8 cellular contexts compared by ENCODE assay signal in the genomic region with DNA sequence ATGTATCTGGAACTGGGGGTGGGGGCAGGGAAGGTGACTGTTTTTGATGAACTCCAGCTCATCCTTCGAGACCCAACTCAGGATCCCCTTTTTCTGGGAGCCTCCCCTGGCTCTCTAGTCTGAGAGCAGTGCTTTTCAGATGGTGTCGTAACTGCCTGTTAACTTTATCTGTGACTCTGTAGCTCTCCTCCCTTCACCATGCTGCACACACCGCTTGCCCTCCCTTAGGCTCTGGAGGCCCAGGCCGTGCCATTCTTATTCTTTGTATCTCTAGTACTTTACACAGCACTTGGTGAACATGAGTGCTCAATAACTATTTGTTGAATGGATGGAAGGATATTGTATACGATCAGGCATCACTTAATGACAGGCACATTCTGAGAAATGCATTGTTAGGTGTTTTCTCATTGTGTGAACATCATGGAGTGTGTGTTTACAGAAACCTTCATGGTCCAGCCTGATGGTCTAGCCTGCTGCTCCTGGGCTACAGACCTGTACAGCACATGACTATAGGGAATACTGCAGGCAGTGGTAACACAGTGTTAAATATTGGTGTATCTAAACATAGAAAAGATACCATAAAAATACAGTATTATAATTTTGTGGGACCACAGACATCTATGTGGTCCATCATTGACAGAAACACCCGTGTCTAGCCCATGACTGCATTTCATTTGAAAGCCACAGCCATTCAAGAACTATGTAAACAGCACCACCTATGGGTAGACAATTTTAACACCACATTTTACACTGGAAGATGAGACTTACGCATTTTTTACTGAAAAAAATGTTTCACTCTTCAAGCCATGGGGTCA.
DNase-seq lines count a peak whose midpoint lies in the region; ATAC-seq and TF ChIP-seq lines count a peak whose summit lies in the region.

No MANE protein-coding gene starts in this region.

- TF ChIP-seq POLR2A in suprapubic skin (IDR thresholded peaks at IDR 0.05), result no peak

- TF ChIP-seq CTCF in MCF 10A (IDR thresholded peaks at IDR 0.05; ENCODE audit: unreplicated experiment) (peak; percentile 66), suprapubic skin (IDR thresholded peaks at IDR 0.05) (peak; percentile 61 to 76)

- CTCF ChIA-PET in MCF 10A (lab: Yijun Ruan, JAX), result interaction anchor here (0.6 to 8.9 kb wide), 36 partner anchors 9 to 812 kb away, joined by 3 to 75 read pairs (median 4); a partner anchor contains a TSS

- H3K4me3 Mint-ChIP-seq in MCF 10A (ENCODE audit: unreplicated experiment), result no peak overlapping the region

- no peak for TF ChIP-seq EP300 in suprapubic skin (IDR thresholded peaks at IDR 0.05)

- H3K4me3 ChIP-seq in suprapubic skin, result no peak overlapping the region

- in situ Hi-C loops in ACHN (cut with HindIII; ENCODE audit: low pct_ligation_motif_present, low pct_unique_long_range_greater_than_20kb, low sequenced_read_pairs), result no loop called here

- no peaks in the 10 kb centered on the region for H3K4me1 Mint-ChIP-seq in MCF 10A (ENCODE audit: insufficient read depth, unreplicated experiment)

- no peak overlapping the region for H3K27ac Mint-ChIP-seq in MCF 10A (ENCODE audit: low read depth, unreplicated experiment)

- peak; percentile 69 for DNase-seq in ACHN
- DNase-seq in GDM1 (lab: John Stamatoyannopoulos, UW), result peak; percentile 31
- DNase-seq in NCI-H69 (lab: John Stamatoyannopoulos, UW), result peak; percentile 74
- DNase-seq in MCF 10A (ENCODE audit: unreplicated experiment), result peak; percentile 63
- DNase-seq in iris pigment epithelial cell (ENCODE audit: low read depth), result peak; percentile 68
- DNase-seq in suprapubic skin (ENCODE audit: low spot score in 2 of 2), result no peak

- H3K9me3 ChIP-seq in suprapubic skin, result no peaks in the 10 kb centered on the region

- peak; percentile 42 for ATAC-seq in HG03469 (IDR thresholded peaks at IDR 0.05; ENCODE audit: unreplicated experiment)
- no peak for ATAC-seq in HG02571 (IDR thresholded peaks at IDR 0.05; ENCODE audit: unreplicated experiment)

- H3K9me3 Mint-ChIP-seq in MCF 10A (ENCODE audit: unreplicated experiment), result no peaks in the 10 kb centered on the region

- H3K27ac ChIP-seq in suprapubic skin, result no peak overlapping the region

- POLR2A ChIA-PET in MCF 10A (lab: Yijun Ruan, JAX), result interaction anchor here (1.1 kb wide), 1 partner anchor 204 kb away, joined by 6 read pairs; no protein-coding TSS in a partner anchor

- no peaks in the 10 kb centered on the region for H3K27me3 Mint-ChIP-seq in MCF 10A (ENCODE audit: insufficient read depth, unreplicated experiment)

- peaks cover 5% of the 10 kb centered on the region for H3K4me1 ChIP-seq in suprapubic skin

- no TSS peak for BruUV-seq in MCF 10A (replicated peaks; lab: Mats Ljungman, UMichigan)

- H3K36me3 ChIP-seq in suprapubic skin, result no peaks in the 10 kb centered on the region

- WGBS in suprapubic skin, result 51% methylated on average over 7 of the region's 7 CpGs

- H3K36me3 Mint-ChIP-seq in MCF 10A (ENCODE audit: insufficient read depth, unreplicated experiment), result no peaks in the 10 kb centered on the region

- H3K27me3 ChIP-seq in suprapubic skin, result no peaks in the 10 kb centered on the region

- intact Hi-C loops in MCF 10A (cut with micrococcal nuclease), result loop anchor here (1.0 to 5.0 kb wide), 4 partner anchors 93 to 367 kb away; a partner anchor contains a TSS

Comparison
In these comparisons a context has a peak if more than half of its experiments do, and no peak if none do; other contexts are left out.
1. DNase-seq: peak in ACHN (single experiment), GDM1 (single experiment), NCI-H69 (single experiment), MCF 10A (single experiment) and iris pigment epithelial cell (single experiment); none in suprapubic skin (0 of 2).